In the genomic region with DNA sequence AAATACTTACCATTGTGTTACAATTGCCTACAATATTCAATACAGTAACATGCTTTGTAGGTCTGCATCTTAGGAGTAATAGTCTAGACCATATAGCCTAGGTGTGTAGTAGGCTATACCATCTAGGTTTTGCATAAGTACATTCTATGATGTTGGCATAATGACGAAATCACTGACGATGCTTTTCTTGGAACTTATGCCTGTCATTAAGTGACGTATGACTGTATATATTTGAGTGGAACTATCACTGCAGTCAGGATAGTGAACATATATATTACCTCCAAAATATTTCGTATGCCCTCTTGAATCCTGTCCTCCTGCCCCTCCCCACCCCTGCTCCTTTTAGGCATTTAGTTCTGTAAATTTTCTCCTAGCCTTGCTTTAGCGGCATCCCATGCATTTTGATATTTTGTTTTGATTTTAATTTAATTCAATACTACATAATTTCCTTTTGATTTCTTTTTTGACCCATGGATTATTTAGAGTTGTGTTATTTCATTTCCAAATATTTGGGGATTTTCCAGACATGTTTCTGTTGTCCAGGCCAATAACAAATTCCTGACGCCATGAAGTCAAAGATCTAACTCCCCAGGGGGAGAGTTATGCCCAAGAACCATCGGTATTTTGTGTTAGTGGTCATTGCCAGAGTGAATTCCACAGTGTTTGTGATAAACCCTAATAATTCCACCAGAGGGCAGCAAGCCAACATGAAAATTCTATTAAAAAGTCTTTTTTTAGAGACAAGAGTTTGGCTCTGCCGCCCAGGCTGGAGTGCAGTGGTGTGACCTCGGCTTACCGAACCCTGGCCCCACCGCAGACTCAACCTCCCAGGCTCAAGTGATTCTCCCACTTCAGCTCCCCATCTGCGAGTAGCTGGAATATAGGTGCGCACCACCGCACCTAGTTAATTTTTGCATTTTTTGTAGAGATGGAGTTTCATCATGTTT, we compare ENCODE assay signal across 8 cellular contexts. TPM values are rescaled to one million over a fixed set of nuclear protein-coding genes. Genes with fewer than 3 reads are reported as not detected.
A peak's percentile ranks its signal among the peaks of the same experiment; 100 is the strongest.
DNase-seq lines count a peak whose midpoint lies in the region; ATAC-seq, FAIRE-seq and TF ChIP-seq lines count a peak whose summit lies in the region.

No MANE protein-coding gene starts in this region.

- H3K27me3 Mint-ChIP-seq in activated CD4-positive, alpha-beta memory T cell treated with anti-CD3 and anti-CD28 coated beads for 36 hours = no peaks in the 10 kb centered on the region
- H3K27me3 Mint-ChIP-seq in natural killer cell (ENCODE audit: low read depth in 2 of 2) = no peaks in the 10 kb centered on the region

- peak; percentile 14 to 36 (median 22) for ATAC-seq in natural killer cell

- FAIRE-seq in GM12891 (lab: Jason Lieb, UNC) = peak; percentile 78
- no peak for FAIRE-seq in urothelium cell line (lab: Jason Lieb, UNC)

- peaks cover 55% of the 10 kb centered on the region for H3K4me1 Mint-ChIP-seq in activated CD4-positive, alpha-beta memory T cell treated with anti-CD3 and anti-CD28 coated beads for 36 hours (ENCODE audit: low read depth)
- peaks cover 63 to 65% of the 10 kb centered on the region in 2 donors for H3K4me1 Mint-ChIP-seq in natural killer cell

- POLR2A ChIA-PET in activated CD4-positive, alpha-beta memory T cell treated with anti-CD3 and anti-CD28 coated beads for 36 hours (lab: Charles Lee) = interaction anchor here (0.7 to 1.1 kb wide), 3 partner anchors 24 to 53 kb away, joined by 3 to 4 read pairs (median 3); a partner anchor contains a TSS

- H3K4me3 ChIP-seq in epithelial cell of proximal tubule (ENCODE audit: low read depth, low read length) = peak overlapping the region; percentile 15

- CTCF ChIA-PET in activated CD4-positive, alpha-beta memory T cell treated with anti-CD3 and anti-CD28 coated beads for 36 hours (lab: Charles Lee) = interaction anchor here (0.6 to 4.5 kb wide), 15 partner anchors 18 to 420 kb away, joined by 3 to 215 read pairs (median 4); a partner anchor contains a TSS

- DNase-seq in AG08396 (ENCODE audit: low spot score) (peak; percentile 73), GM12891 (ENCODE audit: insufficient read length, low spot score) (no peak), NCI-H526 treated with DMSO at 0.1 percent for 48 hours (lab: John Stamatoyannopoulos, UW) (peak; percentile 40), epithelial cell of proximal tubule (ENCODE audit: low read depth) (no peak), natural killer cell (peak; percentile 36), urothelium cell line (ENCODE audit: low spot score) (peak; percentile 58), mesenteric fat pad (ENCODE audit: low spot score) (no peak)
- peak; percentile 56 for DNase-seq in activated CD4-positive, alpha-beta memory T cell treated with anti-CD3 and anti-CD28 coated beads for 36 hours

- peak overlapping the region; percentile 83 for H3K27ac Mint-ChIP-seq in activated CD4-positive, alpha-beta memory T cell treated with anti-CD3 and anti-CD28 coated beads for 36 hours
- H3K27ac Mint-ChIP-seq in natural killer cell = peak overlapping the region; percentile 90 to 97

- H3K36me3 Mint-ChIP-seq in activated CD4-positive, alpha-beta memory T cell treated with anti-CD3 and anti-CD28 coated beads for 36 hours = peaks cover 47% of the 10 kb centered on the region
- H3K36me3 Mint-ChIP-seq in natural killer cell = peaks cover 19% of the 10 kb centered on the region

- peak overlapping the region; percentile 98 for H3K4me3 Mint-ChIP-seq in activated CD4-positive, alpha-beta memory T cell treated with anti-CD3 and anti-CD28 coated beads for 36 hours
- H3K4me3 Mint-ChIP-seq in natural killer cell = peak overlapping the region; percentile 75

- no peaks in the 10 kb centered on the region for H3K9me3 Mint-ChIP-seq in activated CD4-positive, alpha-beta memory T cell treated with anti-CD3 and anti-CD28 coated beads for 36 hours
- H3K9me3 Mint-ChIP-seq in natural killer cell = no peaks in the 10 kb centered on the region

- TF ChIP-seq POLR2A in GM12891 (IDR thresholded peaks at IDR 0.05; ENCODE audit: low read depth, low read length) = no peak

- TF ChIP-seq CTCF in epithelial cell of proximal tubule (conservative IDR thresholded peaks at IDR 0.05; ENCODE audit: low read depth, low read length) = peak; percentile 71
- TF ChIP-seq CTCF in natural killer cell (IDR thresholded peaks at IDR 0.05) = peak; percentile 72

- intact Hi-C loops in activated CD4-positive, alpha-beta memory T cell treated with anti-CD3 and anti-CD28 coated beads for 36 hours (cut with micrococcal nuclease) = loop anchor here (1.0 to 5.0 kb wide), 4 partner anchors 22 to 545 kb away; a partner anchor contains a TSS
- intact Hi-C loops in natural killer cell (cut with micrococcal nuclease) = loop anchor here (1.0 to 10.0 kb wide), 3 partner anchors 22 to 128 kb away; no protein-coding TSS in a partner anchor

TF ChIP-seq in GM12891, 5 proteins besides CTCF, POLR2A, EP300 and RAD21:
- TF ChIP-seq POLR2AphosphoS5 (IDR thresholded peaks at IDR 0.05; ENCODE audit: low read depth, low read length) (no peak), PAX5 (IDR thresholded peaks at IDR 0.05; ENCODE audit: insufficient read depth, low read length, severe bottlenecking) (no peak), POU2F2 (IDR thresholded peaks at IDR 0.05; ENCODE audit: low read depth, low read length) (no peak), TAF1 (IDR thresholded peaks at IDR 0.05; ENCODE audit: low read depth, low read length) (no peak), SPI1 (IDR thresholded peaks at IDR 0.05; ENCODE audit: low read depth, low read length) (no peak)

RNA-seq across cellular contexts. Expression of a gene that starts 24.2 kb away (rescaled TPM):
- 9.9 TPM for polyA plus RNA-seq in GM12891 (2012; ENCODE audit: low read depth, missing spikeins)
- total RNA-seq in activated CD4-positive, alpha-beta memory T cell treated with anti-CD3 and anti-CD28 coated beads for 36 hours = 10 to 100 TPM; 55.9 to 56.3 TPM
- 8.2 and 9.9 TPM in 2 replicates for total RNA-seq in epithelial cell of proximal tubule
- total RNA-seq in natural killer cell = 100 to 1,000 TPM; 218 to 404 (median 347) TPM
- total RNA-seq in mesenteric fat pad = 25.2 TPM

RNA-seq across cellular contexts. Expression of a gene that starts 53.2 kb away (rescaled TPM):
- polyA plus RNA-seq in GM12891 (2012; ENCODE audit: low read depth, missing spikeins) = 3.9 TPM
- total RNA-seq in activated CD4-positive, alpha-beta memory T cell treated with anti-CD3 and anti-CD28 coated beads for 36 hours = 10 to 100 TPM; 15.9 to 16.7 TPM
- total RNA-seq in epithelial cell of proximal tubule = 1.1 and 3.8 TPM in 2 replicates
- total RNA-seq in natural killer cell = 100 to 1,000 TPM in 1 of 3 donors, 10 to 100 TPM in 2; 67.4 to 101 (median 75.3) TPM
- total RNA-seq in mesenteric fat pad = 10.7 TPM

Comparison
In these comparisons a context has a peak if more than half of its experiments do, and no peak if none do; other contexts are left out.
1. DNase-seq: peak in AG08396 (single experiment), NCI-H526 treated with DMSO at 0.1 percent for 48 hours (single experiment), activated CD4-positive, alpha-beta memory T cell treated with anti-CD3 and anti-CD28 coated beads for 36 hours (single experiment), natural killer cell (single experiment) and urothelium cell line (single experiment); none in GM12891 (single experiment), epithelial cell of proximal tubule (single experiment) and mesenteric fat pad (single experiment).